In the genomic region with DNA sequence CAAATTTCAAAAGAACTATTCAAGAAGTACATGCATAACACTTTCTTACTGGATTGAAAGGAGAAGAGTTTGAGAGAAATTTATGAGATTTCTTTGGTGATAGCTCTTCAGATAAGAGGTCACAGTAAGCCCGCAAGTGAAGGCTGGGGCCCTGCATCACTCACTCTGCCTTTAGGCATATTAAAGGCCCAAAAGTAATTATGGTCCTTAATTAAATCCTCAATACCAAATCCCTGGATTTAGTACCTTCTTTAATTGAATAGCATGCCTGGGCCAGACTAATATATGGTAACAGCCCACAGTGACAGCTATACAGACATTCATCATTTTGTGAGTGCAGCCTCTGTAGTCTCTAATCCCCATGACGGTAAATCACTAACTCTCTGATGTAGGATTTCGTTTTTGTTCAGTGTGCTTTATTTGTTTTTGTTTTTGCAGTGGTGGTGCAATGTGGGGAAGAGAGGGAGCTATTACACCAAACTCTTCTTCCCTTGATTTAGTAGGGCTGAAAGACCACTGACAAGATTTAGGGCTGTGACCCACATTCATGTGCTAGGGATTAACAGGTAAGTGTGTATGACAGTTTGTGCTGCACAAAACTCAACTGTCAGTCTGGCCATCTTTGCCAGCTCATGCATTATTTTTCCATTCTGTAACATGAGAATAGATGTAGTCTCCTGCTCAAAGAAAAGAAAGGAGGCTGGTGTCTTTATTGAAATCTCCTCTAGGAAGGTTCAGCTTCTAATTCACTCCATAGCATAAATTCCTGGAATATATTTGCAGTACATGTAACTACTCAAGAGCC, we compare ENCODE assay signal across 18 cellular contexts.
"Had no signal": no experiment of that assay in that cellular context is flagged by ENCODE, and none has a peak within 500 bp of the region (broad histone marks: within the 10 kb centered on the region; RNA-seq: fewer than 3 reads in every experiment).

No MANE protein-coding gene starts in this region.

- ATAC-seq: activated CD4-positive, CD25-positive, alpha-beta regulatory T cell treated with anti-CD3 and anti-CD28 coated beads, Interleukin-2, amount 50 U/mL, for 24 hours; heart right ventricle; left ventricle myocardium superior had no signal

- H3K4me3 ChIP-seq: ascending aorta, esophagus muscularis mucosa, heart right ventricle, thyroid gland had no signal

- H3K9me3 ChIP-seq: ascending aorta, esophagus muscularis mucosa, heart right ventricle, thyroid gland had no signal

- DNase-seq: activated CD8-positive, alpha-beta memory T cell treated with anti-CD3 and anti-CD28 coated beads for 24 hours; activated CD8-positive, alpha-beta memory T cell treated with anti-CD3 and anti-CD28 coated beads, Interleukin-2, amount 50 U/mL, for 48 hours; activated effector memory CD4-positive, alpha-beta T cell treated with Interleukin-2 at 50 U/mL for 16 hours; activated naive CD4-positive, alpha-beta T cell treated with anti-CD3 and anti-CD28 coated beads, Interleukin-2, amount 50 U/mL, for 16 hours; activated T-cell treated with anti-CD3 and anti-CD28 coated beads, Interleukin-2, amount 50 U/mL, for 48 hours; effector CD8-positive, alpha-beta T cell; heart right ventricle; immature natural killer cell; kidney glomerular epithelial cell; left ventricle myocardium superior; stimulated activated CD4-positive, alpha-beta T cell treated with anti-CD3 and anti-CD28 coated beads, Interleukin-12 subunit alpha, Interleukin-12 subunit beta, amount 100 ng/mL, for 4 hours; stimulated activated CD4-positive, alpha-beta T cell treated with anti-CD3 and anti-CD28 coated beads, Interleukin-1b, Interleukin-23, amount 100 ng/mL, for 48 hours; stimulated activated CD8-positive, alpha-beta memory T cell treated with anti-CD3 and anti-CD28 coated beads, Interleukin-4, amount 100 ng/mL, for 48 hours; stimulated activated naive CD4-positive, alpha-beta T cell treated with Interleukin-2 at 50 U/mL for 16 hours; thyroid gland had no signal

- H3K27me3 ChIP-seq: ascending aorta, esophagus muscularis mucosa, heart right ventricle, thyroid gland had no signal

- H3K4me1 ChIP-seq: ascending aorta, esophagus muscularis mucosa, thyroid gland had no signal

- H3K27ac ChIP-seq: ascending aorta, esophagus muscularis mucosa, heart right ventricle, thyroid gland had no signal

- H3K36me3 ChIP-seq: ascending aorta, esophagus muscularis mucosa, heart right ventricle, thyroid gland had no signal
